16 cellular contexts compared by ENCODE assay signal in genomic region chr4:42824278-42824977, GRCh38.
"Had no signal": no experiment of that assay in that cellular context is flagged by ENCODE, and none has a peak within 500 bp of the region (broad histone marks: within the 10 kb centered on the region; RNA-seq: fewer than 3 reads in every experiment).

No MANE protein-coding gene starts in this region.

- DNase-seq: cerebellar nuclear complex; esophagus squamous epithelium; foreskin fibroblast; glutamatergic neuron; islet precursor cell; left ventricle myocardium inferior; mammary epithelial cell; naive thymus-derived CD4-positive, alpha-beta T cell; nephron progenitor cell; sigmoid colon; stimulated activated CD4-positive, alpha-beta T cell treated with anti-CD3 and anti-CD28 coated beads, Interleukin-2, amount 100 ng/mL, for 24 hours; stimulated activated naive CD4-positive, alpha-beta T cell; tibial artery had no signal

- ATAC-seq: gastroesophageal sphincter; naive thymus-derived CD4-positive, alpha-beta T cell had no signal

- H3K9me3 ChIP-seq: esophagus squamous epithelium, gastroesophageal sphincter, left ventricle myocardium inferior, sigmoid colon, suprapubic skin, tibial artery had no signal

- H3K36me3 ChIP-seq: esophagus squamous epithelium, gastroesophageal sphincter, left ventricle myocardium inferior, sigmoid colon, suprapubic skin, tibial artery had no signal

- H3K27me3 ChIP-seq: esophagus squamous epithelium, gastroesophageal sphincter, sigmoid colon, suprapubic skin, tibial artery had no signal

- H3K4me1 ChIP-seq: esophagus squamous epithelium, gastroesophageal sphincter, left ventricle myocardium inferior, sigmoid colon, suprapubic skin, tibial artery had no signal

- H3K27ac ChIP-seq: esophagus squamous epithelium, gastroesophageal sphincter, left ventricle myocardium inferior, sigmoid colon, skin epidermis, suprapubic skin, tibial artery had no signal

- H3K4me3 ChIP-seq: esophagus squamous epithelium, gastroesophageal sphincter, left ventricle myocardium inferior, sigmoid colon, skin epidermis, suprapubic skin, tibial artery had no signal
